12 cellular contexts compared by ENCODE assay signal in the genomic region with DNA sequence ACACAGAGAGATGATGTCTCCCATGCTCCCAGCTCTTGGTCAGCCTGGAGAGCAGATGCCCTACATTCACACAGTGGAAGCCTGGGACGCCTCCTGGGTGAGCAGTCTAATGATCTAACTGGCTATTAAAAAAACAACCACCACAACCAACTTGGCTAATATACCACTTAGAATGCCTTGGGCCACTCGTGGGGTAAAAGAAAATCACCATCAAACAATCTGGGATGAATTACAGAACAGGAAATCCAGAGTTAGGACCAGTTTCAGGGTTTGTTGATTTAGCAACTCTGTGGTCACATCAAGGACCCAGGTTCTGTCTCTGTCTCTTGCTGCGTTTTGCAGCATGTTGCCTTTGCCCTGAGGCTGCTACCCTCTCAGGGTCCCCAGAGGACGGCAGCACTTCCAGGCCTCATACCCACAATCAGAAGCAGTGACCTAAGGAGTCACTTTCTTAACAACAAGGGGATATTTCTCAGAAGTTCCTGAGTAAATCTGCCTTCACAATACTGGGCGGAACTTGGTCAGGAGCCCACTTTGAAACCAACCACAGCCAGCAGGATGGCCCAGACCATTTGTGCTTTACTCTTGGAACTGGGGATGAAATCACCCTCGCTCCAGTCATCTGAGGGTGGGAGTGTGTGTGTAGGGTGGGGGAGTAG.
DNase-seq lines count a peak whose midpoint lies in the region; ATAC-seq and TF ChIP-seq lines count a peak whose summit lies in the region.
"Had no signal": no experiment of that assay in that cellular context is flagged by ENCODE, and none has a peak within 500 bp of the region (broad histone marks: within the 10 kb centered on the region; RNA-seq: fewer than 3 reads in every experiment).

No MANE protein-coding gene starts in this region.

- H3K27me3 ChIP-seq in gastroesophageal sphincter: no peaks in the 10 kb centered on the region
- H3K27me3 ChIP-seq in PC-9 (ENCODE audit: insufficient read depth, low read depth): no peaks in the 10 kb centered on the region

- CTCF ChIA-PET in PC-9 (lab: Charles Lee): no interaction called here

- ATAC-seq in gastroesophageal sphincter (peak; percentile 17), GM18517 (IDR thresholded peaks at IDR 0.05; ENCODE audit: unreplicated experiment) (no peak)
- ATAC-seq: PC-3 had no signal

- no peak overlapping the region for H3K4me2 ChIP-seq in PC-9

- intact Hi-C loops in PC-9 (cut with micrococcal nuclease; ENCODE audit: unreplicated experiment): no loop called here

- no peaks in the 10 kb centered on the region for H3F3A ChIP-seq in PC-9 (ENCODE audit: insufficient read depth, low read depth)

- H2AFZ ChIP-seq in PC-9: no peak overlapping the region

- H3K27ac ChIP-seq in SK-N-MC (no peak overlapping the region), gastroesophageal sphincter (no peak overlapping the region), PC-9 (no peak overlapping the region)

- no peak for TF ChIP-seq POLR2A in gastroesophageal sphincter (IDR thresholded peaks at IDR 0.05)

- WGBS in gastroesophageal sphincter (ENCODE audit: low coverage in 1 of 2), 2 donors: 58 to 77% methylated on average over 2 to 3 of the region's 6 CpGs

- DNase-seq in AG08395 (ENCODE audit: low spot score): peak; percentile 72
- DNase-seq in GM03348 (ENCODE audit: low spot score): peak; percentile 60
- peak; percentile 6 for DNase-seq in SK-N-MC (ENCODE audit: low read depth, low spot score)
- DNase-seq in PC-9: no peak
- DNase-seq in D341Med (ENCODE audit: low spot score): no peak
- DNase-seq in COLO668 (lab: John Stamatoyannopoulos, UW; ENCODE audit: unreplicated experiment): no peak
- DNase-seq: H7, NCI-H2029, PC-3, small intestine had no signal

- BruUV-seq in PC-9 (replicated peaks; lab: Mats Ljungman, UMichigan): no TSS peak

- no peak overlapping the region for H3K9ac ChIP-seq in SK-N-MC (ENCODE audit: insufficient read length)

- H3K4me3 ChIP-seq in SK-N-MC (no peak overlapping the region), gastroesophageal sphincter (no peak overlapping the region), PC-9 (no peak overlapping the region)

- POLR2A ChIA-PET in PC-9 (lab: Charles Lee; ENCODE audit: unreplicated experiment): no interaction called here

- H3K4me1 ChIP-seq in gastroesophageal sphincter (no peaks in the 10 kb centered on the region), PC-9 (replicated peaks; ENCODE audit: insufficient read depth) (no peaks in the 10 kb centered on the region)

- no peaks in the 10 kb centered on the region for H3K9me2 ChIP-seq in PC-9 (ENCODE audit: insufficient read depth)

- no peaks in the 10 kb centered on the region for H4K20me1 ChIP-seq in PC-9 (ENCODE audit: insufficient read depth)

- H3K36me3 ChIP-seq in SK-N-MC (ENCODE audit: insufficient read depth, low read length) (no peaks in the 10 kb centered on the region), gastroesophageal sphincter (no peaks in the 10 kb centered on the region), PC-9 (ENCODE audit: low read depth) (no peaks in the 10 kb centered on the region)

- H3K9me3 ChIP-seq in SK-N-MC (ENCODE audit: low read depth, low read length): no peaks in the 10 kb centered on the region
- H3K9me3 ChIP-seq in gastroesophageal sphincter: no peaks in the 10 kb centered on the region
- no peaks in the 10 kb centered on the region for H3K9me3 ChIP-seq in PC-9 (ENCODE audit: insufficient read depth, low read depth)

- H3K79me2 ChIP-seq in PC-9 (ENCODE audit: low read depth): no peaks in the 10 kb centered on the region

- TF ChIP-seq CTCF in gastroesophageal sphincter (IDR thresholded peaks at IDR 0.05) (no peak), PC-9 (conservative IDR thresholded peaks at IDR 0.05) (no peak)

- TF ChIP-seq EP300 in gastroesophageal sphincter (IDR thresholded peaks at IDR 0.05): no peak

Comparison
In these comparisons a context has a peak if more than half of its experiments do, and no peak if none do; other contexts are left out.
1. DNase-seq: peak in AG08395 (single experiment), GM03348 (single experiment) and SK-N-MC (single experiment); none in PC-9 (0 of 2), D341Med (single experiment) and COLO668 (single experiment).